33 cellular contexts compared by ENCODE assay signal in genomic region chr6:89853068-89853467, GRCh38. TPM values are rescaled to one million over a fixed set of nuclear protein-coding genes. Genes with fewer than 3 reads are reported as not detected.
DNase-seq lines count a peak whose midpoint lies in the region; ATAC-seq and TF ChIP-seq lines count a peak whose summit lies in the region.
"Had no signal": no experiment of that assay in that cellular context is flagged by ENCODE, and none has a peak within 500 bp of the region (broad histone marks: within the 10 kb centered on the region; RNA-seq: fewer than 3 reads in every experiment).

No MANE protein-coding gene starts in this region.

- CTCF ChIA-PET in AG04449 (lab: Yijun Ruan, JAX), result no interaction called here

- no peak for TF ChIP-seq POLR2A in ovary (IDR thresholded peaks at IDR 0.05)

- H3K27me3 Mint-ChIP-seq in stimulated activated naive B cell treated with anti-CD40 and anti-IgM and Interleukin-4, amounts not matched to agents 10 μg/mL and 1 μg/mL and 100 μg/mL, for 72 hours, result no peaks in the 10 kb centered on the region
- H3K27me3 Mint-ChIP-seq: central memory CD8-positive, alpha-beta T cell; type B pancreatic cell had no signal

- H3K27me3 ChIP-seq in ovary, result no peaks in the 10 kb centered on the region
- H3K27me3 ChIP-seq: foreskin keratinocyte had no signal

- TF ChIP-seq EP300 in ovary (IDR thresholded peaks at IDR 0.05), result no peak

- intact Hi-C loops in ovary (cut with DNase I), result no loop called here
- intact Hi-C loops in posterior vena cava (cut with DNase I), result no loop called here

- peaks cover 40 to 52% of the 10 kb centered on the region in 2 donors for H3K36me3 Mint-ChIP-seq in stimulated activated naive B cell treated with anti-CD40 and anti-IgM and Interleukin-4, amounts not matched to agents 10 μg/mL and 1 μg/mL and 100 μg/mL, for 72 hours
- H3K36me3 Mint-ChIP-seq: natural killer cell had no signal

- H3K9me3 ChIP-seq in ovary, result no peaks in the 10 kb centered on the region
- H3K9me3 ChIP-seq: A549, left ventricle myocardium inferior had no signal

- no peak overlapping the region for H3K27ac Mint-ChIP-seq in stimulated activated naive B cell treated with anti-CD40 and anti-IgM and Interleukin-4, amounts not matched to agents 10 μg/mL and 1 μg/mL and 100 μg/mL, for 72 hours
- H3K27ac Mint-ChIP-seq: activated naive CD4-positive, alpha-beta T cell treated with anti-CD3 and anti-CD28 coated beads for 36 hours; type B pancreatic cell had no signal

- no peaks in the 10 kb centered on the region for H3K36me3 ChIP-seq in ovary

- H3K4me1 ChIP-seq in ovary (ENCODE audit: insufficient read depth), result no peaks in the 10 kb centered on the region
- H3K4me1 ChIP-seq: A549, foreskin keratinocyte, left ventricle myocardium inferior, parathyroid adenoma had no signal

- in situ Hi-C loops in astrocyte of the spinal cord (cut with HindIII; ENCODE audit: low sequenced_read_pairs), result no loop called here

- H3K27ac ChIP-seq in ovary, result no peak overlapping the region
- H3K27ac ChIP-seq: A549, epithelial cell of prostate, foreskin keratinocyte, KMS-11, left ventricle myocardium inferior, parathyroid adenoma had no signal

- WGBS in ovary, 3 donors, result 96 to 98% (median 97%) methylated on average over 1 of the region's 1 CpG

- POLR2A ChIA-PET in AG04449 (lab: Yijun Ruan, JAX), result no interaction called here

- H3K4me3 ChIP-seq in AG04449 (ENCODE audit: low read depth, low read length) (no peak overlapping the region), astrocyte of the spinal cord (ENCODE audit: low read depth, low read length) (no peak overlapping the region), ovary (no peak overlapping the region)
- H3K4me3 ChIP-seq: A549, left ventricle myocardium inferior had no signal

- no peak for ATAC-seq in stimulated activated naive B cell treated with anti-CD40 and anti-IgM and Interleukin-4, amounts not matched to agents 10 μg/mL and 1 μg/mL and 100 μg/mL, for 72 hours (replicated peaks)
- ATAC-seq in HG03469 (IDR thresholded peaks at IDR 0.05; ENCODE audit: unreplicated experiment), result no peak
- ATAC-seq: A549; activated T-cell treated with anti-CD3 and anti-CD28 coated beads, Interleukin-2, amount 50 U/mL, for 4 hours; foreskin keratinocyte; natural killer cell; sciatic nerve had no signal

- peaks cover 0 to 6% of the 10 kb centered on the region in 2 donors for H3K4me1 Mint-ChIP-seq in stimulated activated naive B cell treated with anti-CD40 and anti-IgM and Interleukin-4, amounts not matched to agents 10 μg/mL and 1 μg/mL and 100 μg/mL, for 72 hours
- H3K4me1 Mint-ChIP-seq: central memory CD8-positive, alpha-beta T cell; immature natural killer cell; natural killer cell had no signal

- DNase-seq in AG04449 (ENCODE audit: low read depth, low spot score) (peak; percentile 26), GM03348 (ENCODE audit: low spot score) (peak; percentile 32), astrocyte of the spinal cord (ENCODE audit: low read depth, low spot score) (peak; percentile 48), kidney glomerular epithelial cell (lab: John Stamatoyannopoulos, UW) (peak; percentile 23), ovary (no peak), posterior vena cava (ENCODE audit: low spot score) (no peak)
- DNase-seq in stimulated activated naive B cell treated with anti-CD40 and anti-IgM and Interleukin-4, amounts not matched to agents 10 μg/mL and 1 μg/mL and 100 μg/mL, for 72 hours, result no peak
- DNase-seq: activated CD8-positive, alpha-beta memory T cell treated with anti-CD3 and anti-CD28 coated beads for 24 hours; activated naive CD4-positive, alpha-beta T cell treated with anti-CD3 and anti-CD28 coated beads for 36 hours; activated T-cell treated with anti-CD3 and anti-CD28 coated beads, Interleukin-2, amount 50 U/mL, for 4 hours; anterior cingulate cortex; C1 segment of cervical spinal cord; Calu3; DND-41; foreskin keratinocyte; hippocampal formation; immature natural killer cell; left ventricle myocardium inferior; natural killer cell; NCI-H2171; NCI-H510A treated with DMSO at 0.1 percent for 48 hours; NK-92 treated with Interleukin-12 subunit alpha and Interleukin-12 subunit beta, amount 100 ng/mL, for 24 hours; SHP77 treated with DMSO at 0.1 percent for 48 hours; stimulated activated CD4-positive, alpha-beta T cell treated with anti-CD3 and anti-CD28 coated beads, Interleukin-15, amount 100 ng/mL, for 24 hours; T-helper 1 cell had no signal

- H3K9me3 Mint-ChIP-seq in stimulated activated naive B cell treated with anti-CD40 and anti-IgM and Interleukin-4, amounts not matched to agents 10 μg/mL and 1 μg/mL and 100 μg/mL, for 72 hours, result no peaks in the 10 kb centered on the region
- H3K9me3 Mint-ChIP-seq: activated naive CD4-positive, alpha-beta T cell treated with anti-CD3 and anti-CD28 coated beads for 36 hours; activated T-cell treated with anti-CD3 and anti-CD28 coated beads, Interleukin-2, amount 50 U/mL, for 4 hours; central memory CD8-positive, alpha-beta T cell; immature natural killer cell; natural killer cell; type B pancreatic cell had no signal

- H3K4me3 Mint-ChIP-seq in stimulated activated naive B cell treated with anti-CD40 and anti-IgM and Interleukin-4, amounts not matched to agents 10 μg/mL and 1 μg/mL and 100 μg/mL, for 72 hours, result no peak overlapping the region
- H3K4me3 Mint-ChIP-seq: activated naive CD4-positive, alpha-beta T cell treated with anti-CD3 and anti-CD28 coated beads for 36 hours; activated T-cell treated with anti-CD3 and anti-CD28 coated beads, Interleukin-2, amount 50 U/mL, for 4 hours; central memory CD8-positive, alpha-beta T cell; immature natural killer cell; natural killer cell; type B pancreatic cell had no signal

- TF ChIP-seq CTCF in AG04449 (IDR thresholded peaks at IDR 0.05; ENCODE audit: insufficient read depth, low read length, missing control alignments) (no peak), astrocyte of the spinal cord (IDR thresholded peaks at IDR 0.05; ENCODE audit: low read depth, low read length) (no peak), ovary (IDR thresholded peaks at IDR 0.05) (no peak)

RNA-seq across cellular contexts. Expression of gene CASP8AP2, which starts 23.4 kb away (rescaled TPM):
- total RNA-seq in ovary, result 10 to 100 TPM in 6 of 7 donors, 1 to 10 TPM in 1; 9.0 to 18.1 (median 16.2) TPM
- 1 to 10 TPM; 5.2 to 7.7 TPM for polyA plus RNA-seq in ovary
- 10 to 100 TPM; 18.2 to 18.8 TPM for total RNA-seq in posterior vena cava

RNA-seq across cellular contexts. Expression of gene MDN1, which starts 33.5 kb away (rescaled TPM):
- 10 to 100 TPM; 20.7 to 51.5 (median 35.9) TPM for total RNA-seq in ovary
- 10 to 100 TPM; 11.9 to 24.4 TPM for polyA plus RNA-seq in ovary
- 10 to 100 TPM; 27.3 to 30.0 TPM for total RNA-seq in posterior vena cava

RNA-seq across cellular contexts. Expression of gene GJA10, which starts 41.2 kb away (rescaled TPM):
- total RNA-seq in ovary (not detected), posterior vena cava (not detected)
- not detected for polyA plus RNA-seq in ovary
- total RNA-seq: activated naive CD4-positive, alpha-beta T cell treated with anti-CD3 and anti-CD28 coated beads for 36 hours; activated T-cell treated with anti-CD3 and anti-CD28 coated beads, Interleukin-2, amount 50 U/mL, for 4 hours; Calu3; foreskin keratinocyte; left ventricle myocardium inferior; natural killer cell; sciatic nerve had no signal
- polyA plus RNA-seq: A549, foreskin keratinocyte, immature natural killer cell had no signal

Comparison
In these comparisons a context has a peak if more than half of its experiments do, and no peak if none do; other contexts are left out.
1. DNase-seq: peak in AG04449 (single experiment), GM03348 (single experiment), astrocyte of the spinal cord (single experiment) and kidney glomerular epithelial cell (single experiment); none in ovary (0 of 5), posterior vena cava (single experiment) and stimulated activated naive B cell treated with anti-CD40 and anti-IgM and Interleukin-4, amounts not matched to agents 10 μg/mL and 1 μg/mL and 100 μg/mL, for 72 hours (single experiment).